11 cellular contexts compared by ENCODE assay signal in the genomic region with DNA sequence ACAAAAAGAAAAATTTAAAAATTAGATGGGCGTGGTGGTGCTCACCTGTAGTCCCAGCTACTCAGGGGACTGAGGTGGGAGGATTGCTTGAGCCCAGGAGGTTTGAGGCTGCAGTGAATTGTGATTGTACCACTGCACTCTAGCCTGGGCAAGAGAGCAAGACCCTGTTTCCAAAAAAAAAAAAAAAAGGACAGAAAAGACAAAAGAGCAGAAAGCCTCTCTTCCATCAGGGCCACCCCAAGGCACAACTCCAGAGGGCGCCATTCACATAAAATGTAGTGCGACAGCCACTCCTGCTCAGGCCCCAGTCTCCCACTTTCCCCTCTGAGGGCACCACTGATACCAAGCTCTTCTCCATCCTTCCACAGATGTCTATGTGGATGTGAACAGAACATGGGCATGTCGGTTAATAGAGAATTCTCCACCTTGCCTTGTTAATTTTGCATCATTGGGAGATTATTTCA. TPM values are rescaled to one million over a fixed set of nuclear protein-coding genes. Genes with fewer than 3 reads are reported as not detected.
A peak's percentile ranks its signal among the peaks of the same experiment; 100 is the strongest.
DNase-seq lines count a peak whose midpoint lies in the region; ATAC-seq and TF ChIP-seq lines count a peak whose summit lies in the region.
"Had no signal": no experiment of that assay in that cellular context is flagged by ENCODE, and none has a peak within 500 bp of the region (broad histone marks: within the 10 kb centered on the region; RNA-seq: fewer than 3 reads in every experiment).

No MANE protein-coding gene starts in this region.

- no peak overlapping the region for H2BK120ac ChIP-seq in mesenchymal stem cell (ENCODE audit: low read depth, low read length)

- H3K27me3 ChIP-seq in A673 (replicated peaks; ENCODE audit: insufficient read depth, low read depth, low read length, poor library complexity) (no peaks in the 10 kb centered on the region), SJCRH30 (no peaks in the 10 kb centered on the region), mesenchymal stem cell (ENCODE audit: control insufficient read depth in 1 of 2, insufficient read depth in 1 of 2, low read length in 2 of 2) (no peaks in the 10 kb centered on the region)

- H4K91ac ChIP-seq in mesenchymal stem cell (ENCODE audit: low read length) = no peak overlapping the region

- peaks cover 11% of the 10 kb centered on the region for H3K36me3 ChIP-seq in A673 (ENCODE audit: insufficient read depth, low read length, poor library complexity, severe bottlenecking)
- peaks cover 16% of the 10 kb centered on the region; the same call in 1 of the 2 replicates for H3K36me3 ChIP-seq in SJCRH30
- H3K36me3 ChIP-seq in mesenchymal stem cell (ENCODE audit: control insufficient read depth in 1 of 2, insufficient read depth in 2 of 2, low read depth in 1 of 2, low read length in 2 of 2) = peaks cover 18 to 39% of the 10 kb centered on the region in 2 experiments

- no peak overlapping the region for H2BK15ac ChIP-seq in mesenchymal stem cell (ENCODE audit: low read depth, poor library complexity, severe bottlenecking)

- peak; percentile 42 for TF ChIP-seq CTCF in A673 (conservative IDR thresholded peaks at IDR 0.05; ENCODE audit: low read depth, low read length)
- peak; percentile 34 for TF ChIP-seq CTCF in GM12873 (IDR thresholded peaks at IDR 0.05; ENCODE audit: insufficient read depth, low read depth, low read length, missing control alignments)

- H2BK5ac ChIP-seq in mesenchymal stem cell (ENCODE audit: low read depth, low read length, poor library complexity, severe bottlenecking) = no peak overlapping the region

- WGBS in mesenchymal stem cell = 96% methylated on average over 4 of the region's 4 CpGs

- peaks cover 9% of the 10 kb centered on the region for H3K79me1 ChIP-seq in mesenchymal stem cell (replicated peaks; ENCODE audit: low read length, poor library complexity, severe bottlenecking)

- H4K8ac ChIP-seq in mesenchymal stem cell (ENCODE audit: low read length) = no peak overlapping the region

- H3K4me1 ChIP-seq in A673 (ENCODE audit: insufficient read depth, low read length, poor library complexity, severe bottlenecking) (peaks cover 24% of the 10 kb centered on the region), SJCRH30 (peaks cover 12% of the 10 kb centered on the region), mesenchymal stem cell (ENCODE audit: control insufficient read depth, insufficient read depth, low read depth, low read length) (peaks cover 18% of the 10 kb centered on the region)

- H3K9me3 ChIP-seq in A673 (ENCODE audit: low read depth, low read length, poor library complexity, severe bottlenecking) = no peaks in the 10 kb centered on the region
- no peaks in the 10 kb centered on the region for H3K9me3 ChIP-seq in SJCRH30 (replicated peaks)
- H3K9me3 ChIP-seq in mesenchymal stem cell (ENCODE audit: control insufficient read depth, low read length) = no peaks in the 10 kb centered on the region

- intact Hi-C loops in A673 (cut with micrococcal nuclease; ENCODE audit: unreplicated experiment) = no loop called here

- DNase-seq in A673 (ENCODE audit: low spot score) = no peak
- peak; percentile 19 to 32 for DNase-seq in SJCRH30
- no peak for DNase-seq in mesenchymal stem cell
- no peak for DNase-seq in NCI-H1048 (lab: John Stamatoyannopoulos, UW)
- DNase-seq in NCI-H1105 (lab: John Stamatoyannopoulos, UW) = no peak
- DNase-seq: activated CD4-positive, alpha-beta T cell treated with anti-CD3 and anti-CD28 coated beads, Interleukin-2, amount 50 U/mL, for 1 hour; C1 segment of cervical spinal cord; T-helper 17 cell had no signal

- H3K18ac ChIP-seq in mesenchymal stem cell (ENCODE audit: low read depth in 1 of 2, low read length in 2 of 2) = no peak overlapping the region

- H3K4ac ChIP-seq in mesenchymal stem cell (ENCODE audit: low read depth in 1 of 2, low read length in 2 of 2) = no peak overlapping the region

- no peak overlapping the region for H2AFZ ChIP-seq in mesenchymal stem cell (ENCODE audit: low read depth, low read length)

- H3K27ac ChIP-seq in A673 (ENCODE audit: low read depth, low read length, poor library complexity, severe bottlenecking) (no peak overlapping the region), SJCRH30 (no peak overlapping the region; the same call in 1 of the 2 replicates), mesenchymal stem cell (ENCODE audit: low read length, poor library complexity, severe bottlenecking) (no peak overlapping the region)

- no peak overlapping the region for H3K9ac ChIP-seq in mesenchymal stem cell (ENCODE audit: low read length)

- peak overlapping the region in 1 of 2 experiments; percentile 52 for H2BK12ac ChIP-seq in mesenchymal stem cell (ENCODE audit: low read length in 2 of 2)

- H2AK5ac ChIP-seq in mesenchymal stem cell (ENCODE audit: low read length, severe bottlenecking) = peak overlapping the region; percentile 67

- BruUV-seq in A673 (replicated peaks; lab: Mats Ljungman, UMichigan) = no TSS peak

- H3K4me2 ChIP-seq in mesenchymal stem cell (ENCODE audit: low read length, poor library complexity, severe bottlenecking) = no peak overlapping the region

- H3K14ac ChIP-seq in mesenchymal stem cell (ENCODE audit: low read length in 2 of 2) = no peak overlapping the region

- H3K23ac ChIP-seq in mesenchymal stem cell (ENCODE audit: low read length in 2 of 2) = no peak overlapping the region

- H3K4me3 ChIP-seq in A673 (ENCODE audit: low read depth, low read length, poor library complexity, severe bottlenecking) (no peak overlapping the region), SJCRH30 (no peak overlapping the region), mesenchymal stem cell (ENCODE audit: insufficient read depth in 1 of 2, low read depth in 1 of 2, low read length in 2 of 2) (no peak overlapping the region)

- CTCF ChIA-PET in A673 (lab: Charles Lee) = interaction anchor here (1.1 kb wide), 1 partner anchor 18 kb away, joined by 7 read pairs; no protein-coding TSS in a partner anchor

- POLR2A ChIA-PET in A673 (lab: Charles Lee; ENCODE audit: low non-redundant PET) = no interaction called here

- ATAC-seq in GM21360 (IDR thresholded peaks at IDR 0.05; ENCODE audit: unreplicated experiment) = no peak
- no peak for ATAC-seq in GM21786 (IDR thresholded peaks at IDR 0.05; ENCODE audit: unreplicated experiment)
- ATAC-seq: T-helper 17 cell had no signal

RNA-seq across cellular contexts. Expression of a gene that starts 41.8 kb away (rescaled TPM):
- total RNA-seq in A673 (2021) = 26.7 and 36.2 TPM in 2 replicates
- 26.4 and 28.1 TPM in 2 replicates for total RNA-seq in SJCRH30 (2014; rRNA removed; shearing (Covaris generic))
- 22.1 TPM for polyA plus RNA-seq in mesenchymal stem cell (2013, experiment 1 of 2)
- 20.8 TPM for polyA plus RNA-seq in mesenchymal stem cell (2013, experiment 2 of 2)

Comparison
In these comparisons a context has a peak if more than half of its experiments do, and no peak if none do; other contexts are left out.
1. DNase-seq: peak in SJCRH30 (2 of 2); none in A673 (single experiment), mesenchymal stem cell (single experiment), NCI-H1048 (single experiment) and NCI-H1105 (single experiment).